ENCODE assay signal across 21 cellular contexts in genomic region chr2:105768176-105768575, GRCh38. TPM values are rescaled to one million over a fixed set of nuclear protein-coding genes. Genes with fewer than 3 reads are reported as not detected.
DNase-seq lines count a peak whose midpoint lies in the region; ATAC-seq and TF ChIP-seq lines count a peak whose summit lies in the region.
"Had no signal": no experiment of that assay in that cellular context is flagged by ENCODE, and none has a peak within 500 bp of the region (broad histone marks: within the 10 kb centered on the region; RNA-seq: fewer than 3 reads in every experiment).

No MANE protein-coding gene starts in this region.

- no peaks in the 10 kb centered on the region for H3K27me3 Mint-ChIP-seq in activated T-cell treated with anti-CD3 and anti-CD28 coated beads, Interleukin-2, amount 50 U/mL, for 4 hours (ENCODE audit: low read depth)
- no peaks in the 10 kb centered on the region for H3K27me3 Mint-ChIP-seq in activated naive CD8-positive, alpha-beta T cell treated with anti-CD3 and anti-CD28 coated beads, Interleukin-2, amount 50 U/mL, for 24 hours
- no peaks in the 10 kb centered on the region for H3K27me3 Mint-ChIP-seq in progenitor cell of endocrine pancreas
- H3K27me3 Mint-ChIP-seq: dendritic cell treated with granulocyte-macrophage colony-stimulating factor and Interleukin-4, amounts not matched to agents 40 ng/mL and 50 ng/mL, for 4 days had no signal

- no peak for ATAC-seq in activated T-cell treated with anti-CD3 and anti-CD28 coated beads, Interleukin-2, amount 50 U/mL, for 4 hours
- no peak for ATAC-seq in activated naive CD8-positive, alpha-beta T cell treated with anti-CD3 and anti-CD28 coated beads, Interleukin-2, amount 50 U/mL, for 24 hours
- no peak for ATAC-seq in HG03571 (IDR thresholded peaks at IDR 0.05; ENCODE audit: unreplicated experiment)
- ATAC-seq in GM21367 (IDR thresholded peaks at IDR 0.05; ENCODE audit: unreplicated experiment) = no peak
- ATAC-seq: gastrocnemius medialis, Right ventricle myocardium inferior had no signal

- H3K27ac ChIP-seq in RWPE1 = peak overlapping the region; percentile 26; the same call in 1 of the 2 replicates
- no peak overlapping the region for H3K27ac ChIP-seq in effector memory CD4-positive, alpha-beta T cell (ENCODE audit: insufficient read depth, low read length, poor library complexity, severe bottlenecking)
- H3K27ac ChIP-seq: breast epithelium, gastrocnemius medialis, suprapubic skin had no signal

- no peaks in the 10 kb centered on the region for H3K9me3 Mint-ChIP-seq in activated T-cell treated with anti-CD3 and anti-CD28 coated beads, Interleukin-2, amount 50 U/mL, for 4 hours
- H3K9me3 Mint-ChIP-seq in activated naive CD8-positive, alpha-beta T cell treated with anti-CD3 and anti-CD28 coated beads, Interleukin-2, amount 50 U/mL, for 24 hours = no peaks in the 10 kb centered on the region
- no peaks in the 10 kb centered on the region for H3K9me3 Mint-ChIP-seq in progenitor cell of endocrine pancreas (ENCODE audit: low read depth)
- H3K9me3 Mint-ChIP-seq: dendritic cell treated with granulocyte-macrophage colony-stimulating factor and Interleukin-4, amounts not matched to agents 40 ng/mL and 50 ng/mL, for 4 days; mesothelial cell of epicardium had no signal

- CTCF ChIA-PET in RWPE1 (lab: Yijun Ruan, JAX) = no interaction called here

- H3K4me3 Mint-ChIP-seq in activated T-cell treated with anti-CD3 and anti-CD28 coated beads, Interleukin-2, amount 50 U/mL, for 4 hours = no peak overlapping the region
- no peak overlapping the region for H3K4me3 Mint-ChIP-seq in activated naive CD8-positive, alpha-beta T cell treated with anti-CD3 and anti-CD28 coated beads, Interleukin-2, amount 50 U/mL, for 24 hours
- H3K4me3 Mint-ChIP-seq in progenitor cell of endocrine pancreas (ENCODE audit: low read depth) = no peak overlapping the region
- H3K4me3 Mint-ChIP-seq: CD14-positive monocyte; dendritic cell treated with granulocyte-macrophage colony-stimulating factor and Interleukin-4, amounts not matched to agents 40 ng/mL and 50 ng/mL, for 4 days; mesothelial cell of epicardium had no signal

- H3K36me3 ChIP-seq in effector memory CD4-positive, alpha-beta T cell (ENCODE audit: control insufficient read depth, insufficient read depth, low read length) = peaks cover 10% of the 10 kb centered on the region
- H3K36me3 ChIP-seq: breast epithelium, gastrocnemius medialis, HAP-1 had no signal

- H3K36me3 Mint-ChIP-seq in activated T-cell treated with anti-CD3 and anti-CD28 coated beads, Interleukin-2, amount 50 U/mL, for 4 hours (ENCODE audit: insufficient read depth) = peaks cover 33% of the 10 kb centered on the region
- peaks cover 43% of the 10 kb centered on the region for H3K36me3 Mint-ChIP-seq in activated naive CD8-positive, alpha-beta T cell treated with anti-CD3 and anti-CD28 coated beads, Interleukin-2, amount 50 U/mL, for 24 hours (ENCODE audit: low read depth)
- H3K36me3 Mint-ChIP-seq in progenitor cell of endocrine pancreas (ENCODE audit: insufficient read depth) = peaks cover 5% of the 10 kb centered on the region

- peaks cover 96% of the 10 kb centered on the region for H3K4me1 Mint-ChIP-seq in activated T-cell treated with anti-CD3 and anti-CD28 coated beads, Interleukin-2, amount 50 U/mL, for 4 hours (ENCODE audit: low read depth)
- H3K4me1 Mint-ChIP-seq in activated naive CD8-positive, alpha-beta T cell treated with anti-CD3 and anti-CD28 coated beads, Interleukin-2, amount 50 U/mL, for 24 hours = peaks cover 95% of the 10 kb centered on the region
- H3K4me1 Mint-ChIP-seq in progenitor cell of endocrine pancreas (ENCODE audit: low read depth) = peaks cover 24% of the 10 kb centered on the region

- TF ChIP-seq CTCF in RWPE1 (conservative IDR thresholded peaks at IDR 0.05; ENCODE audit: low read depth) (no peak), progenitor cell of endocrine pancreas (IDR thresholded peaks at IDR 0.05; ENCODE audit: unreplicated experiment) (no peak)

- no peaks in the 10 kb centered on the region for H3K9me3 ChIP-seq in effector memory CD4-positive, alpha-beta T cell (ENCODE audit: control insufficient read depth, low read length)
- H3K9me3 ChIP-seq: breast epithelium, gastrocnemius medialis, HAP-1, suprapubic skin had no signal

- no peaks in the 10 kb centered on the region for H3K27me3 ChIP-seq in effector memory CD4-positive, alpha-beta T cell (replicated peaks; ENCODE audit: control insufficient read depth, insufficient read depth, low read length, poor library complexity, severe bottlenecking)
- H3K27me3 ChIP-seq: breast epithelium, gastrocnemius medialis, suprapubic skin had no signal

- peak overlapping the region; percentile 92 for H3K27ac Mint-ChIP-seq in activated naive CD8-positive, alpha-beta T cell treated with anti-CD3 and anti-CD28 coated beads, Interleukin-2, amount 50 U/mL, for 24 hours
- H3K27ac Mint-ChIP-seq in progenitor cell of endocrine pancreas = peak overlapping the region; percentile 29
- H3K27ac Mint-ChIP-seq: CD14-positive monocyte; dendritic cell treated with granulocyte-macrophage colony-stimulating factor and Interleukin-4, amounts not matched to agents 40 ng/mL and 50 ng/mL, for 4 days had no signal

- peak; percentile 15 for DNase-seq in activated T-cell treated with anti-CD3 and anti-CD28 coated beads, Interleukin-2, amount 50 U/mL, for 1 hour
- DNase-seq in activated T-cell treated with anti-CD3 and anti-CD28 coated beads, Interleukin-2, amount 50 U/mL, for 4 hours = no peak
- DNase-seq in RWPE1 (ENCODE audit: low spot score) (no peak), progenitor cell of endocrine pancreas (ENCODE audit: low spot score, unreplicated experiment) (no peak)
- no peak for DNase-seq in activated naive CD8-positive, alpha-beta T cell treated with anti-CD3 and anti-CD28 coated beads, Interleukin-2, amount 50 U/mL, for 24 hours
- DNase-seq in effector memory CD4-positive, alpha-beta T cell = no peak
- DNase-seq: ACHN; DMS79 treated with DMSO at 0.1 percent for 48 hours; gastrocnemius medialis; NCI-H524; stimulated activated CD4-positive, alpha-beta T cell treated with anti-CD3 and anti-CD28 coated beads, Interleukin-4, amount 100 ng/mL, for 1 hour had no signal

- POLR2A ChIA-PET in RWPE1 (lab: Yijun Ruan, JAX; ENCODE audit: low non-redundant PET) = no interaction called here

- no peak overlapping the region for H3K4me3 ChIP-seq in effector memory CD4-positive, alpha-beta T cell (ENCODE audit: insufficient read depth, low read depth, low read length, poor library complexity, severe bottlenecking)
- H3K4me3 ChIP-seq: breast epithelium, gastrocnemius medialis, HAP-1, smooth muscle cell, suprapubic skin had no signal

- H3K4me1 ChIP-seq in effector memory CD4-positive, alpha-beta T cell (ENCODE audit: control insufficient read depth, insufficient read depth, low read length, poor library complexity, severe bottlenecking) = peaks cover 76% of the 10 kb centered on the region
- H3K4me1 ChIP-seq: breast epithelium, HAP-1 had no signal

RNA-seq across cellular contexts. Expression of gene NCK2, which starts 23.5 kb away (rescaled TPM):
- 10 to 100 TPM; 71.6 to 79.1 (median 73.5) TPM for total RNA-seq in activated T-cell treated with anti-CD3 and anti-CD28 coated beads, Interleukin-2, amount 50 U/mL, for 4 hours
- 92.5 TPM in 2 replicates for total RNA-seq in progenitor cell of endocrine pancreas
